Comparison of ENCODE assay signal across 16 cellular contexts in genomic region chr19:51114087-51114714, GRCh38. TPM values are rescaled to one million over a fixed set of nuclear protein-coding genes. Genes with fewer than 3 reads are reported as not detected.
DNase-seq lines count a peak whose midpoint lies in the region; TF ChIP-seq lines count a peak whose summit lies in the region.
"Had no signal": no experiment of that assay in that cellular context is flagged by ENCODE, and none has a peak within 500 bp of the region (broad histone marks: within the 10 kb centered on the region; RNA-seq: fewer than 3 reads in every experiment).

No MANE protein-coding gene starts in this region.

- CTCF ChIA-PET in activated CD4-positive, alpha-beta memory T cell treated with anti-CD3 and anti-CD28 coated beads for 36 hours (lab: Charles Lee): interaction anchor here (0.6 to 1.3 kb wide), 5 partner anchors 13 to 148 kb away, joined by 3 to 6 read pairs (median 3); no protein-coding TSS in a partner anchor

- TF ChIP-seq CTCF in MM.1S (IDR thresholded peaks at IDR 0.05; ENCODE audit: low read length) (no peak), breast epithelium (IDR thresholded peaks at IDR 0.05) (no peak), thyroid gland (IDR thresholded peaks at IDR 0.05) (no peak)

- no peak overlapping the region for H3K27ac ChIP-seq in MM.1S (ENCODE audit: low read length)
- no peak overlapping the region for H3K27ac ChIP-seq in breast epithelium
- H3K27ac ChIP-seq in thyroid gland: no peak overlapping the region
- H3K27ac ChIP-seq: hepatocyte, ovary had no signal

- H2AFZ ChIP-seq in MM.1S (ENCODE audit: low read length): no peak overlapping the region
- H2AFZ ChIP-seq: hepatocyte had no signal

- H3K4me3 ChIP-seq in MM.1S (ENCODE audit: low read length) (no peak overlapping the region), breast epithelium (no peak overlapping the region), thyroid gland (replicated peaks in 1 of 3) (no peak overlapping the region)
- H3K4me3 ChIP-seq: hepatocyte, ovary had no signal

- no peaks in the 10 kb centered on the region for H3K9me3 ChIP-seq in MM.1S (replicated peaks; ENCODE audit: insufficient read depth, low read length)
- H3K9me3 ChIP-seq in breast epithelium: no peaks in the 10 kb centered on the region
- no peaks in the 10 kb centered on the region for H3K9me3 ChIP-seq in thyroid gland
- H3K9me3 ChIP-seq: ovary had no signal

- no peaks in the 10 kb centered on the region for H3K79me2 ChIP-seq in MM.1S (ENCODE audit: low read length)
- H3K79me2 ChIP-seq: hepatocyte had no signal

- peak overlapping the region; percentile 15 for H3K4me3 Mint-ChIP-seq in activated naive CD4-positive, alpha-beta T cell treated with anti-CD3 and anti-CD28 coated beads, Interleukin-2, amount 50 U/mL, for 24 hours
- H3K4me3 Mint-ChIP-seq in activated CD4-positive, alpha-beta memory T cell treated with anti-CD3 and anti-CD28 coated beads for 36 hours: no peak overlapping the region
- H3K4me3 Mint-ChIP-seq in immature natural killer cell: peak overlapping the region in 4 of 5 donors; percentile 54 to 66 (median 59)
- H3K4me3 Mint-ChIP-seq: activated B cell treated with CpG ODN at 0.5 μM for 24 hours had no signal

- H3K27me3 Mint-ChIP-seq in activated naive CD4-positive, alpha-beta T cell treated with anti-CD3 and anti-CD28 coated beads, Interleukin-2, amount 50 U/mL, for 24 hours: no peaks in the 10 kb centered on the region
- peaks cover 3% of the 10 kb centered on the region for H3K27me3 Mint-ChIP-seq in activated CD4-positive, alpha-beta memory T cell treated with anti-CD3 and anti-CD28 coated beads for 36 hours
- H3K27me3 Mint-ChIP-seq in immature natural killer cell (ENCODE audit: low read depth in 3 of 3): peaks cover 0 to 4% (median 2%) of the 10 kb centered on the region in 3 donors

- no peaks in the 10 kb centered on the region for H3K36me3 ChIP-seq in MM.1S (replicated peaks; ENCODE audit: insufficient read depth, low read length)
- H3K36me3 ChIP-seq in breast epithelium: no peaks in the 10 kb centered on the region
- no peaks in the 10 kb centered on the region for H3K36me3 ChIP-seq in thyroid gland
- H3K36me3 ChIP-seq: ovary had no signal

- H3K27ac Mint-ChIP-seq in activated naive CD4-positive, alpha-beta T cell treated with anti-CD3 and anti-CD28 coated beads, Interleukin-2, amount 50 U/mL, for 24 hours: peak overlapping the region; percentile 59
- peak overlapping the region; percentile 90 for H3K27ac Mint-ChIP-seq in activated CD4-positive, alpha-beta memory T cell treated with anti-CD3 and anti-CD28 coated beads for 36 hours
- peak overlapping the region; percentile 28 to 88 (median 76) for H3K27ac Mint-ChIP-seq in immature natural killer cell
- H3K27ac Mint-ChIP-seq: activated B cell treated with CpG ODN at 0.5 μM for 24 hours had no signal

- no peaks in the 10 kb centered on the region for H3K9me3 Mint-ChIP-seq in activated naive CD4-positive, alpha-beta T cell treated with anti-CD3 and anti-CD28 coated beads, Interleukin-2, amount 50 U/mL, for 24 hours
- H3K9me3 Mint-ChIP-seq in activated CD4-positive, alpha-beta memory T cell treated with anti-CD3 and anti-CD28 coated beads for 36 hours: no peaks in the 10 kb centered on the region
- H3K9me3 Mint-ChIP-seq in immature natural killer cell: no peaks in the 10 kb centered on the region
- H3K9me3 Mint-ChIP-seq: activated B cell treated with CpG ODN at 0.5 μM for 24 hours had no signal

- WGBS in thyroid gland, 2 donors: 80 to 81% methylated on average over 6 of the region's 6 CpGs

- no peak for TF ChIP-seq POLR2A in breast epithelium (IDR thresholded peaks at IDR 0.05)
- TF ChIP-seq POLR2A in thyroid gland (IDR thresholded peaks at IDR 0.05): no peak

- no peaks in the 10 kb centered on the region for H3F3A ChIP-seq in MM.1S (ENCODE audit: insufficient read depth, low read length)

- H3K36me3 Mint-ChIP-seq in activated naive CD4-positive, alpha-beta T cell treated with anti-CD3 and anti-CD28 coated beads, Interleukin-2, amount 50 U/mL, for 24 hours: no peaks in the 10 kb centered on the region
- no peaks in the 10 kb centered on the region for H3K36me3 Mint-ChIP-seq in activated CD4-positive, alpha-beta memory T cell treated with anti-CD3 and anti-CD28 coated beads for 36 hours
- no peaks in the 10 kb centered on the region for H3K36me3 Mint-ChIP-seq in immature natural killer cell

- peaks cover 27% of the 10 kb centered on the region for H3K4me1 Mint-ChIP-seq in activated naive CD4-positive, alpha-beta T cell treated with anti-CD3 and anti-CD28 coated beads, Interleukin-2, amount 50 U/mL, for 24 hours
- peaks cover 24% of the 10 kb centered on the region for H3K4me1 Mint-ChIP-seq in activated CD4-positive, alpha-beta memory T cell treated with anti-CD3 and anti-CD28 coated beads for 36 hours (ENCODE audit: low read depth)
- H3K4me1 Mint-ChIP-seq in immature natural killer cell: peaks cover 9 to 11% of the 10 kb centered on the region in 2 donors
- H3K4me1 Mint-ChIP-seq: activated B cell treated with CpG ODN at 0.5 μM for 24 hours had no signal

- no peaks in the 10 kb centered on the region for H3K9me2 ChIP-seq in MM.1S (replicated peaks; ENCODE audit: insufficient read depth, low read length)

- DNase-seq in activated naive CD4-positive, alpha-beta T cell (lab: John Stamatoyannopoulos, UW): no peak
- no peak for DNase-seq in activated CD4-positive, alpha-beta memory T cell treated with anti-CD3 and anti-CD28 coated beads for 36 hours
- DNase-seq in immature natural killer cell (peak in 1 of 3 donors; percentile 46), MM.1S (no peak), breast epithelium (ENCODE audit: low spot score in 2 of 2) (no peak), thyroid gland (no peak), KG1 (lab: John Stamatoyannopoulos, UW) (no peak)
- DNase-seq: activated B cell treated with CpG ODN at 0.5 μM for 24 hours; DMS 273 treated with DMSO at 0.1 percent for 48 hours; effector memory CD4-positive, alpha-beta T cell; NCI-H774; ovary had no signal

- no peaks in the 10 kb centered on the region for H3K4me1 ChIP-seq in MM.1S (ENCODE audit: low read length)
- no peaks in the 10 kb centered on the region for H3K4me1 ChIP-seq in breast epithelium
- H3K4me1 ChIP-seq in thyroid gland: no peaks in the 10 kb centered on the region

- no peaks in the 10 kb centered on the region for H4K20me1 ChIP-seq in MM.1S (ENCODE audit: insufficient read depth, low read length)

- no peak overlapping the region for H3K4me2 ChIP-seq in MM.1S (ENCODE audit: low read depth, low read length)
- H3K4me2 ChIP-seq: hepatocyte had no signal

- H3K9ac ChIP-seq in MM.1S (ENCODE audit: low read length): no peak overlapping the region

- peaks cover 67% of the 10 kb centered on the region for H3K27me3 ChIP-seq in MM.1S (replicated peaks; ENCODE audit: insufficient read depth, low read length)
- peaks cover 0 to 4% of the 10 kb centered on the region in 2 donors for H3K27me3 ChIP-seq in breast epithelium
- no peaks in the 10 kb centered on the region for H3K27me3 ChIP-seq in thyroid gland
- H3K27me3 ChIP-seq: ovary had no signal

- POLR2A ChIA-PET in activated CD4-positive, alpha-beta memory T cell treated with anti-CD3 and anti-CD28 coated beads for 36 hours (lab: Charles Lee): interaction anchor here (1.0 kb wide), 1 partner anchor 14 kb away, joined by 6 read pairs; no protein-coding TSS in a partner anchor

- intact Hi-C loops in activated CD4-positive, alpha-beta memory T cell treated with anti-CD3 and anti-CD28 coated beads for 36 hours (cut with micrococcal nuclease): loop anchor here (1.0 to 5.0 kb wide), 6 partner anchors 9 to 333 kb away; no protein-coding TSS in a partner anchor
- intact Hi-C loops in breast epithelium (cut with DNase I; ENCODE audit: low total_unique reads): no loop called here
- intact Hi-C loops in thyroid gland (cut with DNase I): no loop called here

RNA-seq across cellular contexts. Expression of gene CTU1, which starts 6.0 kb away (rescaled TPM):
- 1 to 10 TPM; 8.8 to 9.8 TPM for total RNA-seq in activated CD4-positive, alpha-beta memory T cell treated with anti-CD3 and anti-CD28 coated beads for 36 hours
- polyA plus RNA-seq in immature natural killer cell: 1 to 10 TPM; 2.0 to 5.6 (median 5.0) TPM
- 10 to 100 TPM in 1 of 3 donors, 1 to 10 TPM in 2; 5.6 to 10.1 (median 9.2) TPM for total RNA-seq in breast epithelium
- total RNA-seq in thyroid gland: 10 to 100 TPM in 2 of 4 donors, 1 to 10 TPM in 2; 7.5 to 13.6 (median 9.3) TPM

RNA-seq across cellular contexts. Expression of gene SIGLEC9, which starts 10.5 kb away (rescaled TPM):
- total RNA-seq in activated CD4-positive, alpha-beta memory T cell treated with anti-CD3 and anti-CD28 coated beads for 36 hours: 1 to 10 TPM; 1.3 to 1.4 TPM
- polyA plus RNA-seq in immature natural killer cell: 10 to 100 TPM in 2 of 3 donors, 1 to 10 TPM in 1; 6.2 to 16.8 (median 11.3) TPM
- total RNA-seq in breast epithelium (1 to 10 TPM; 3.4 to 7.0 (median 4.3) TPM), thyroid gland (1 to 10 TPM; 1.2 to 3.1 (median 1.9) TPM)
- total RNA-seq: bronchial epithelial cell had no signal

RNA-seq across cellular contexts. Expression of gene SIGLEC7, which starts 27.9 kb away (rescaled TPM):
- not detected for total RNA-seq in activated CD4-positive, alpha-beta memory T cell treated with anti-CD3 and anti-CD28 coated beads for 36 hours
- polyA plus RNA-seq in immature natural killer cell: 100 to 1,000 TPM; 108 to 213 (median 129) TPM
- 1 to 10 TPM in 2 of 3 donors, under 1 TPM in 1; 0.98 to 3.2 (median 1.8) TPM for total RNA-seq in breast epithelium
- total RNA-seq in thyroid gland: 1 to 10 TPM in 1 of 4 donors, under 1 TPM in 1, not detected in 2; 0.54 to 1.0 TPM
- total RNA-seq: activated B cell treated with CpG ODN at 0.5 μM for 24 hours, bronchial epithelial cell had no signal

RNA-seq across cellular contexts. Expression of gene KLK14, which starts 31.5 kb away (rescaled TPM):
- total RNA-seq in activated CD4-positive, alpha-beta memory T cell treated with anti-CD3 and anti-CD28 coated beads for 36 hours: under 1 TPM; 0.61 to 0.76 TPM
- polyA plus RNA-seq in immature natural killer cell: not detected
- total RNA-seq in breast epithelium (under 1 TPM in 1 of 3 donors, not detected in 2; 0.98 TPM), thyroid gland (not detected)
- total RNA-seq: bronchial epithelial cell, urinary bladder had no signal
- polyA plus RNA-seq: hepatocyte had no signal

RNA-seq across cellular contexts. Expression of gene KLK13, which starts 49.3 kb away (rescaled TPM):
- total RNA-seq in activated CD4-positive, alpha-beta memory T cell treated with anti-CD3 and anti-CD28 coated beads for 36 hours: not detected
- not detected for polyA plus RNA-seq in immature natural killer cell
- total RNA-seq in breast epithelium (not detected), thyroid gland (under 1 TPM in 2 of 4 donors, not detected in 2; 0.22 to 0.73 TPM)
- total RNA-seq: activated B cell treated with CpG ODN at 0.5 μM for 24 hours, hepatocyte, urinary bladder had no signal
